12 cellular contexts compared by ENCODE assay signal in the genomic region with DNA sequence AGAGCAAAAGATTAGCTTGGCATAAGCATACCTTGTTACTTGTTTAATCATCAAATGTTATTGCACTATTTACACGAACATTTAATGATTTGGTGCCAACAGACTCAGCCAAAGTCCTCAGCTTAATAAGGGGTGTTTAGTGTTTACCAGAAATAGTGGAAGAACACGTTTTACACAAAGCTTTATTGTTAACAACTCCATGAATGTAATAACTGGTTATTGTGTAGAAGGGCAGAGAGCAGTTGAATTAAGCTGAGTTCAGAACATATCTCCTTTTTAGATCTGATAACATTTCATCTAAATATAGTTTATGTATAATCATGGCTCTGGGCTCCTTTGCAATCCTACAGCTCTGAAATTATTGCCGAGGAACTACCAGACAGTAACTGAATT.
A peak's percentile ranks its signal among the peaks of the same experiment; 100 is the strongest.
DNase-seq lines count a peak whose midpoint lies in the region; ATAC-seq and TF ChIP-seq lines count a peak whose summit lies in the region.
"Had no signal": no experiment of that assay in that cellular context is flagged by ENCODE, and none has a peak within 500 bp of the region (broad histone marks: within the 10 kb centered on the region; RNA-seq: fewer than 3 reads in every experiment).

No MANE protein-coding gene starts in this region.

- H4K20me1 ChIP-seq in smooth muscle cell (ENCODE audit: low read depth) = no peaks in the 10 kb centered on the region
- H4K20me1 ChIP-seq: BLaER1 treated with 17β-estradiol and CSF1 and Interleukin-3, amounts not matched to agents 10 nM and 100 nM had no signal

- H3F3A ChIP-seq in smooth muscle cell (ENCODE audit: low read depth) = no peaks in the 10 kb centered on the region

- ATAC-seq in GM18498 (IDR thresholded peaks at IDR 0.05; ENCODE audit: unreplicated experiment) = no peak
- ATAC-seq: activated CD8-positive, alpha-beta T cell treated with anti-CD3 and anti-CD28 coated beads for 36 hours; stimulated activated naive CD8-positive, alpha-beta T cell treated with anti-CD3 and anti-CD28 coated beads, Interleukin-15, Interleukin-2, amounts not matched to agents 100 U/mL and 50 U/mL, for 24 hours had no signal

- DNase-seq in LNCaP clone FGC (ENCODE audit: low read depth) = peak; percentile 94
- DNase-seq in NCI-H748 treated with DMSO at 0.1 percent for 48 hours (lab: John Stamatoyannopoulos, UW) = peak; percentile 30
- DNase-seq in epidermal melanocyte (ENCODE audit: insufficient read length, low spot score) = peak; percentile 37
- no peak for DNase-seq in smooth muscle cell (lab: John Stamatoyannopoulos, UW; ENCODE audit: unreplicated experiment)
- DNase-seq in stimulated activated naive CD4-positive, alpha-beta T cell treated with Interleukin-2 at 50 U/mL for 16 hours (lab: John Stamatoyannopoulos, UW) = no peak
- no peak for DNase-seq in activated T-cell treated with anti-CD3 and anti-CD28 coated beads for 4 hours
- DNase-seq: activated CD8-positive, alpha-beta T cell treated with anti-CD3 and anti-CD28 coated beads for 36 hours; H7; spleen; stimulated activated naive CD8-positive, alpha-beta T cell treated with anti-CD3 and anti-CD28 coated beads, Interleukin-15, Interleukin-2, amounts not matched to agents 100 U/mL and 50 U/mL, for 24 hours had no signal

- no peaks in the 10 kb centered on the region for H3K36me3 ChIP-seq in smooth muscle cell (ENCODE audit: low read depth)
- H3K36me3 ChIP-seq: BLaER1 treated with 17β-estradiol and CSF1 and Interleukin-3, amounts not matched to agents 10 nM and 100 nM; spleen had no signal

- no peak overlapping the region for H3K4me3 ChIP-seq in LNCaP clone FGC (ENCODE audit: low read depth, low read length)
- H3K4me3 ChIP-seq in smooth muscle cell = no peak overlapping the region
- H3K4me3 ChIP-seq: BLaER1 treated with 17β-estradiol and CSF1 and Interleukin-3, amounts not matched to agents 10 nM and 100 nM; spleen had no signal

- no peaks in the 10 kb centered on the region for H3K27me3 ChIP-seq in smooth muscle cell (ENCODE audit: low read depth)
- H3K27me3 ChIP-seq: BLaER1 treated with 17β-estradiol and CSF1 and Interleukin-3, amounts not matched to agents 10 nM and 100 nM; spleen had no signal

- no peaks in the 10 kb centered on the region for H3K4me1 ChIP-seq in smooth muscle cell (ENCODE audit: low read depth)
- H3K4me1 ChIP-seq: spleen had no signal

- TF ChIP-seq CTCF in LNCaP clone FGC (IDR thresholded peaks at IDR 0.05; ENCODE audit: control insufficient read depth, extremely low read depth, insufficient read depth) (no peak), smooth muscle cell (IDR thresholded peaks at IDR 0.05; ENCODE audit: borderline replicate concordance, insufficient read depth, poor library complexity, severe bottlenecking) (no peak)

- no peaks in the 10 kb centered on the region for H3K9me3 ChIP-seq in smooth muscle cell (replicated peaks; ENCODE audit: low read depth)
- H3K9me3 ChIP-seq: spleen had no signal

- H3K79me2 ChIP-seq in smooth muscle cell (ENCODE audit: low read depth) = no peaks in the 10 kb centered on the region

- H3K27ac ChIP-seq in smooth muscle cell (ENCODE audit: low read depth) = peak overlapping the region; percentile 66
- H3K27ac ChIP-seq: BLaER1 treated with 17β-estradiol and CSF1 and Interleukin-3, amounts not matched to agents 10 nM and 100 nM; spleen had no signal

- H3K4me2 ChIP-seq in smooth muscle cell = peak overlapping the region; percentile 34
- H3K4me2 ChIP-seq: BLaER1 treated with 17β-estradiol and CSF1 and Interleukin-3, amounts not matched to agents 10 nM and 100 nM had no signal

- peak overlapping the region; percentile 22 for H2AFZ ChIP-seq in smooth muscle cell (ENCODE audit: low read depth)

- 65% methylated on average over 3 of the region's 3 CpGs for WGBS in smooth muscle cell (ENCODE audit: low lambda C conversion rate)

- no peak overlapping the region for H3K9ac ChIP-seq in smooth muscle cell (ENCODE audit: low read depth)
- H3K9ac ChIP-seq: BLaER1 treated with 17β-estradiol and CSF1 and Interleukin-3, amounts not matched to agents 10 nM and 100 nM had no signal

Comparison
In these comparisons a context has a peak if more than half of its experiments do, and no peak if none do; other contexts are left out.
1. DNase-seq: peak in LNCaP clone FGC (single experiment), NCI-H748 treated with DMSO at 0.1 percent for 48 hours (single experiment) and epidermal melanocyte (single experiment); none in smooth muscle cell (single experiment), stimulated activated naive CD4-positive, alpha-beta T cell treated with Interleukin-2 at 50 U/mL for 16 hours (single experiment) and activated T-cell treated with anti-CD3 and anti-CD28 coated beads for 4 hours (single experiment).